ENCODE assay signal across 8 cellular contexts in the genomic region with DNA sequence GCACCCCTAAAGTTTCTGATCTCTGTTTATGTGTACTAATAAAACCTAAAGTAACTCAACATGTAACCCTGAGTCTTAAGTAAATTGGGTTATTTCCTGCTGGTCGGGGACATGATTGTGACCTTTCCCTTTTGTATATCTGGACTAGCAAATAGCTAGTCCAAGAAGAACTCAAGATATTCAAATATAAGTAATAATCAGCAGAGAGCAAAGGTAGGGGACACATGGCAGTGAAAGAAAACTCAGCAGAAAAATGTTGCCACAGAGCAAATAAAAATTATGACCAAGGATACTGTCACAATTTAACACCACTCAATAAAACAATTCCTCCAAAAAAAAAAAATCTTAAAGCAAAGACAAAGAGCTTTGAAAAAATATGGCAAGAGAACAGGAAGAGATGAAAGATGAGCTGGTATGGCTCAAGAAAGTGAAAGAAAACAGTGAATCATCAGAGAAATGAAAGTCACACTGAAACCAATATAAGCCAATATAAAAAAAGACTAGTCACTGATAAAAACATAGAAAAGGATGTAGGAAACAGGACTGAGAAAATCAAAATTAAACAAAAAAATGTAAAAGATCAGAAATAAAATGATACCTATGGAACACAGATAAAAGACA. TPM values are rescaled to one million over a fixed set of nuclear protein-coding genes. Genes with fewer than 3 reads are reported as not detected.
DNase-seq lines count a peak whose midpoint lies in the region; ATAC-seq, FAIRE-seq and TF ChIP-seq lines count a peak whose summit lies in the region.

No MANE protein-coding gene starts in this region.

- peak; percentile 50 for FAIRE-seq in H54 (lab: Jason Lieb, UNC)

- peak; percentile 91 for ATAC-seq in GM18519 (IDR thresholded peaks at IDR 0.05; ENCODE audit: low FRiP score, unreplicated experiment)

- no peak for TF ChIP-seq POLR2A in H54 (IDR thresholded peaks at IDR 0.05; ENCODE audit: low read depth, low read length)

- DNase-seq in H54 (ENCODE audit: insufficient read length, low spot score) (no peak), NCI-H460 (ENCODE audit: extremely low read depth, low read depth) (peak; percentile 12), iris pigment epithelial cell (ENCODE audit: low read depth) (peak; percentile 79), ureter (ENCODE audit: low spot score) (no peak), SK-N-DZ (ENCODE audit: low spot score) (no peak), GF-D8 (lab: John Stamatoyannopoulos, UW) (no peak), SHP77 (lab: John Stamatoyannopoulos, UW) (no peak)

RNA-seq across cellular contexts. Expression of gene HLTF, which starts 43.5 kb away (rescaled TPM):
- total RNA-seq in NCI-H460 (2014; rRNA removed; shearing (Covaris generic)), result 50.0 and 50.8 TPM in 2 replicates
- 36.9 and 44.5 TPM in 2 replicates for polyA plus RNA-seq in NCI-H460 (2014; cell fraction: nucleus; rRNA removed)
- total RNA-seq in ureter, result 36.8 TPM
- polyA plus RNA-seq in SK-N-DZ (2014; cell fraction: cytosol; rRNA removed), result 70.2 and 71.5 TPM in 2 replicates
- 84.6 and 102 TPM in 2 replicates for polyA plus RNA-seq in SK-N-DZ (2014; cell fraction: nucleus; rRNA removed)

RNA-seq across cellular contexts. Expression of gene GYG1, which starts 51.5 kb away (rescaled TPM):
- total RNA-seq in NCI-H460 (2014; rRNA removed; shearing (Covaris generic)), result 27.7 and 28.7 TPM in 2 replicates
- polyA plus RNA-seq in NCI-H460 (2014; cell fraction: nucleus; rRNA removed), result 17.6 and 21.6 TPM in 2 replicates
- 54.5 TPM for total RNA-seq in ureter
- polyA plus RNA-seq in SK-N-DZ (2014; cell fraction: cytosol; rRNA removed), result 18.4 and 33.5 TPM in 2 replicates
- polyA plus RNA-seq in SK-N-DZ (2014; cell fraction: nucleus; rRNA removed), result 10.9 and 19.4 TPM in 2 replicates

Comparison
In these comparisons a context has a peak if more than half of its experiments do, and no peak if none do; other contexts are left out.
1. DNase-seq: peak in NCI-H460 (single experiment) and iris pigment epithelial cell (single experiment); none in H54 (single experiment), ureter (single experiment), SK-N-DZ (single experiment), GF-D8 (single experiment) and SHP77 (0 of 2).